1 cellular context compared by ENCODE assay signal in genomic region chr7:4133491-4134044, GRCh38.
TF ChIP-seq lines count a peak whose summit lies in the region.

No MANE protein-coding gene starts in this region.

TF ChIP-seq in GM23338, 12 proteins besides CTCF, POLR2A, EP300 and RAD21 (continued from another document):
- TF ChIP-seq, protein P1, sequence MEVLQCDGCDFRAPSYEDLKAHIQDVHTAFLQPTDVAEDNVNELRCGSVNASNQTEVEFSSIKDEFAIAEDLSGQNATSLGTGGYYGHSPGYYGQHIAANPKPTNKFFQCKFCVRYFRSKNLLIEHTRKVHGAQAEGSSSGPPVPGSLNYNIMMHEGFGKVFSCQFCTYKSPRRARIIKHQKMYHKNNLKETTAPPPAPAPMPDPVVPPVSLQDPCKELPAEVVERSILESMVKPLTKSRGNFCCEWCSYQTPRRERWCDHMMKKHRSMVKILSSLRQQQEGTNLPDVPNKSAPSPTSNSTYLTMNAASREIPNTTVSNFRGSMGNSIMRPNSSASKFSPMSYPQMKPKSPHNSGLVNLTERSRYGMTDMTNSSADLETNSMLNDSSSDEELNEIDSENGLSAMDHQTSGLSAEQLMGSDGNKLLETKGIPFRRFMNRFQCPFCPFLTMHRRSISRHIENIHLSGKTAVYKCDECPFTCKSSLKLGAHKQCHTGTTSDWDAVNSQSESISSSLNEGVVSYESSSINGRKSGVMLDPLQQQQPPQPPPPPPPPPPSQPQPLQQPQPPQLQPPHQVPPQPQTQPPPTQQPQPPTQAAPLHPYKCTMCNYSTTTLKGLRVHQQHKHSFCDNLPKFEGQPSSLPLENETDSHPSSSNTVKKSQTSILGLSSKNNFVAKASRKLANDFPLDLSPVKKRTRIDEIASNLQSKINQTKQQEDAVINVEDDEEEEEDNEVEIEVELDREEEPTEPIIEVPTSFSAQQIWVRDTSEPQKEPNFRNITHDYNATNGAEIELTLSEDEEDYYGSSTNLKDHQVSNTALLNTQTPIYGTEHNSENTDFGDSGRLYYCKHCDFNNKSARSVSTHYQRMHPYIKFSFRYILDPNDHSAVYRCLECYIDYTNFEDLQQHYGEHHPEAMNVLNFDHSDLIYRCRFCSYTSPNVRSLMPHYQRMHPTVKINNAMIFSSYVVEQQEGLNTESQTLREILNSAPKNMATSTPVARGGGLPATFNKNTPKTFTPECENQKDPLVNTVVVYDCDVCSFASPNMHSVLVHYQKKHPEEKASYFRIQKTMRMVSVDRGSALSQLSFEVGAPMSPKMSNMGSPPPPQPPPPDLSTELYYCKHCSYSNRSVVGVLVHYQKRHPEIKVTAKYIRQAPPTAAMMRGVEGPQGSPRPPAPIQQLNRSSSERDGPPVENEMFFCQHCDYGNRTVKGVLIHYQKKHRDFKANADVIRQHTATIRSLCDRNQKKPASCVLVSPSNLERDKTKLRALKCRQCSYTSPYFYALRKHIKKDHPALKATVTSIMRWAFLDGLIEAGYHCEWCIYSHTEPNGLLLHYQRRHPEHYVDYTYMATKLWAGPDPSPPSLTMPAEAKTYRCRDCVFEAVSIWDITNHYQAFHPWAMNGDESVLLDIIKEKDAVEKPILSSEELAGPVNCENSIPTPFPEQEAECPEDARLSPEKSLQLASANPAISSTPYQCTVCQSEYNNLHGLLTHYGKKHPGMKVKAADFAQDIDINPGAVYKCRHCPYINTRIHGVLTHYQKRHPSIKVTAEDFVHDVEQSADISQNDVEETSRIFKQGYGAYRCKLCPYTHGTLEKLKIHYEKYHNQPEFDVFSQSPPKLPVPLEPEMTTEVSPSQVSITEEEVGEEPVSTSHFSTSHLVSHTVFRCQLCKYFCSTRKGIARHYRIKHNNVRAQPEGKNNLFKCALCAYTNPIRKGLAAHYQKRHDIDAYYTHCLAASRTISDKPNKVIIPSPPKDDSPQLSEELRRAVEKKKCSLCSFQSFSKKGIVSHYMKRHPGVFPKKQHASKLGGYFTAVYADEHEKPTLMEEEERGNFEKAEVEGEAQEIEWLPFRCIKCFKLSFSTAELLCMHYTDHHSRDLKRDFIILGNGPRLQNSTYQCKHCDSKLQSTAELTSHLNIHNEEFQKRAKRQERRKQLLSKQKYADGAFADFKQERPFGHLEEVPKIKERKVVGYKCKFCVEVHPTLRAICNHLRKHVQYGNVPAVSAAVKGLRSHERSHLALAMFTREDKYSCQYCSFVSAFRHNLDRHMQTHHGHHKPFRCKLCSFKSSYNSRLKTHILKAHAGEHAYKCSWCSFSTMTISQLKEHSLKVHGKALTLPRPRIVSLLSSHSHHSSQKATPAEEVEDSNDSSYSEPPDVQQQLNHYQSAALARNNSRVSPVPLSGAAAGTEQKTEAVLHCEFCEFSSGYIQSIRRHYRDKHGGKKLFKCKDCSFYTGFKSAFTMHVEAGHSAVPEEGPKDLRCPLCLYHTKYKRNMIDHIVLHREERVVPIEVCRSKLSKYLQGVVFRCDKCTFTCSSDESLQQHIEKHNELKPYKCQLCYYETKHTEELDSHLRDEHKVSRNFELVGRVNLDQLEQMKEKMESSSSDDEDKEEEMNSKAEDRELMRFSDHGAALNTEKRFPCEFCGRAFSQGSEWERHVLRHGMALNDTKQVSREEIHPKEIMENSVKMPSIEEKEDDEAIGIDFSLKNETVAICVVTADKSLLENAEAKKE (CRISPR knock-in tag; IDR thresholded peaks at IDR 0.05), result no peak
- no peak for TF ChIP-seq ZNF331 (CRISPR knock-in tag; IDR thresholded peaks at IDR 0.05; ENCODE audit: low read depth)
- no peak for TF ChIP-seq POLR2AphosphoS5 (IDR thresholded peaks at IDR 0.05; ENCODE audit: low read depth)
- TF ChIP-seq REST (IDR thresholded peaks at IDR 0.05; ENCODE audit: unreplicated experiment), result no peak
TF ChIP-seq in GM23338: peak in this region for 0.
